8 cellular contexts compared by ENCODE assay signal in the genomic region with DNA sequence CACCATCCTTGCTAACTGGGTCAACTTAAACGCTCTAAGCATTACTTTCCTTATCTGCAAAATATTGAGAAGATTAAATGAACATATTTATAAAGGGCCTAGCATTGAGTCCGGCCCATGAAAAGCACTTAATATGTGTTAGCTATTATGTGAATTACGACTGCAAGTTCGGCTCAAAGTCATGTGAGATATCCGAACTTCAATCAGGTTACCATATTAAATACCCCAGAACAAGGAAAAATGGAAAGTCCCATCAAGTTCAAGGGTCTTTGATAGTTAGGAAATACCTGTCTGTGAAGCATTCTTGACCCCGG. TPM values are rescaled to one million over a fixed set of nuclear protein-coding genes. Genes with fewer than 3 reads are reported as not detected.
DNase-seq lines count a peak whose midpoint lies in the region; ATAC-seq and TF ChIP-seq lines count a peak whose summit lies in the region.

No MANE protein-coding gene starts in this region.

- peaks cover 13% of the 10 kb centered on the region for H3K4me1 Mint-ChIP-seq in dendritic cell treated with granulocyte-macrophage colony-stimulating factor and Interleukin-4, amounts not matched to agents 40 ng/mL and 50 ng/mL, for 4 days (ENCODE audit: low read depth)
- H3K4me1 Mint-ChIP-seq in osteocyte (ENCODE audit: unreplicated experiment) = peaks cover 16% of the 10 kb centered on the region

- intact Hi-C loops in dendritic cell treated with granulocyte-macrophage colony-stimulating factor and Interleukin-4, amounts not matched to agents 40 ng/mL and 50 ng/mL, for 4 days (cut with micrococcal nuclease) = loop anchor here (1.0 to 5.0 kb wide), 3 partner anchors 51 to 375 kb away; partner anchors contain the start of genes CALM1 and TDP1

- H3K9me3 Mint-ChIP-seq in dendritic cell treated with granulocyte-macrophage colony-stimulating factor and Interleukin-4, amounts not matched to agents 40 ng/mL and 50 ng/mL, for 4 days = no peaks in the 10 kb centered on the region
- no peaks in the 10 kb centered on the region for H3K9me3 Mint-ChIP-seq in osteocyte (ENCODE audit: unreplicated experiment)

- no peak for TF ChIP-seq CTCF in GM12864 (IDR thresholded peaks at IDR 0.05; ENCODE audit: low read depth, low read length, missing control alignments)
- TF ChIP-seq CTCF in osteocyte (IDR thresholded peaks at IDR 0.05) = no peak
- TF ChIP-seq CTCF in GM13976 (IDR thresholded peaks at IDR 0.05; ENCODE audit: borderline replicate concordance, control extremely low read depth, extremely low read depth, insufficient read depth, missing control alignments) = no peak

- H3K4me3 ChIP-seq in GM12864 (ENCODE audit: low read depth, low read length) = peak overlapping the region; percentile 85

- DNase-seq in GM12864 (ENCODE audit: low read depth) = no peak
- DNase-seq in HT1080 (ENCODE audit: low read depth) = peak; percentile 41
- DNase-seq in osteocyte (ENCODE audit: extremely low spot score, unreplicated experiment) = no peak
- no peak for DNase-seq in CD1c-positive myeloid dendritic cell (ENCODE audit: extremely low spot score)
- no peak for DNase-seq in GM13976 (ENCODE audit: low spot score)
- no peak for DNase-seq in activated effector memory CD4-positive, alpha-beta T cell treated with Interleukin-2 at 50 U/mL for 16 hours

- H3K27me3 Mint-ChIP-seq in dendritic cell treated with granulocyte-macrophage colony-stimulating factor and Interleukin-4, amounts not matched to agents 40 ng/mL and 50 ng/mL, for 4 days = peaks cover 27% of the 10 kb centered on the region
- H3K27me3 Mint-ChIP-seq in osteocyte (ENCODE audit: unreplicated experiment) = peaks cover 30% of the 10 kb centered on the region

- in situ Hi-C loops in GM13976 (cut with MboI; ENCODE audit: low sequenced_read_pairs, unreplicated experiment) = no loop called here

- H3K36me3 Mint-ChIP-seq in dendritic cell treated with granulocyte-macrophage colony-stimulating factor and Interleukin-4, amounts not matched to agents 40 ng/mL and 50 ng/mL, for 4 days (ENCODE audit: low read depth) = peaks cover 5% of the 10 kb centered on the region
- peaks cover 6% of the 10 kb centered on the region for H3K36me3 Mint-ChIP-seq in osteocyte (ENCODE audit: unreplicated experiment)

- H3K4me3 Mint-ChIP-seq in dendritic cell treated with granulocyte-macrophage colony-stimulating factor and Interleukin-4, amounts not matched to agents 40 ng/mL and 50 ng/mL, for 4 days = peak overlapping the region; percentile 81
- H3K4me3 Mint-ChIP-seq in osteocyte (ENCODE audit: unreplicated experiment) = peak overlapping the region; percentile 87

- peak overlapping the region; percentile 95 for H3K27ac Mint-ChIP-seq in dendritic cell treated with granulocyte-macrophage colony-stimulating factor and Interleukin-4, amounts not matched to agents 40 ng/mL and 50 ng/mL, for 4 days
- H3K27ac Mint-ChIP-seq in osteocyte (ENCODE audit: unreplicated experiment) = peak overlapping the region; percentile 93

- no peak for ATAC-seq in HG02973 (IDR thresholded peaks at IDR 0.05; ENCODE audit: unreplicated experiment)

RNA-seq across cellular contexts. Expression of gene NRDE2, which starts 0.5 kb away (rescaled TPM):
- total RNA-seq in HT1080 (2014; rRNA removed; shearing (Covaris generic)) = 9.7 and 16.4 TPM in 2 replicates
- polyA plus RNA-seq in HT1080 (2015; cell fraction: cytosol; rRNA removed) = 7.1 and 7.3 TPM in 2 replicates
- polyA plus RNA-seq in HT1080 (2015; cell fraction: nucleus; rRNA removed) = 25.2 and 31.7 TPM in 2 replicates
- 23.2 and 25.2 TPM in 2 replicates for total RNA-seq in osteocyte
